ENCODE assay signal across 25 cellular contexts in genomic region chr3:126118591-126118990, GRCh38. TPM values are rescaled to one million over a fixed set of nuclear protein-coding genes. Genes with fewer than 3 reads are reported as not detected.
DNase-seq lines count a peak whose midpoint lies in the region; ATAC-seq, FAIRE-seq and TF ChIP-seq lines count a peak whose summit lies in the region.
"Had no signal": no experiment of that assay in that cellular context is flagged by ENCODE, and none has a peak within 500 bp of the region (broad histone marks: within the 10 kb centered on the region; RNA-seq: fewer than 3 reads in every experiment).

No MANE protein-coding gene starts in this region.

- H3K36me3 ChIP-seq in right lobe of liver: peaks cover 0 to 100% (median 43%) of the 10 kb centered on the region in 4 donors
- H3K36me3 ChIP-seq in HepG2 (replicated peaks in 1 of 2; ENCODE audit: control insufficient read depth in 1 of 2, insufficient read depth in 2 of 2, low read length in 2 of 2): peaks cover 2 to 16% of the 10 kb centered on the region in 2 experiments; a peak in 1 of 5 replicates
- peaks cover 0 to 27% of the 10 kb centered on the region in 2 donors for H3K36me3 ChIP-seq in psoas muscle (ENCODE audit: insufficient read depth in 1 of 2, low read depth in 1 of 2)
- H3K36me3 ChIP-seq: BLaER1 treated with 17β-estradiol and CSF1 and Interleukin-3, amounts not matched to agents 10 nM and 100 nM; MG63; SJSA1 had no signal

- no peaks in the 10 kb centered on the region for H3K4me1 ChIP-seq in right lobe of liver
- no peaks in the 10 kb centered on the region for H3K4me1 ChIP-seq in HepG2 (ENCODE audit: insufficient read depth, low read length)
- H3K4me1 ChIP-seq in psoas muscle: peaks cover 26% of the 10 kb centered on the region
- H3K4me1 ChIP-seq: BLaER1 treated with 17β-estradiol and CSF1 and Interleukin-3, amounts not matched to agents 10 nM and 100 nM; parathyroid adenoma; SJSA1 had no signal

- H4K20me1 ChIP-seq in HepG2 (ENCODE audit: insufficient read depth, low read length): no peaks in the 10 kb centered on the region
- H4K20me1 ChIP-seq: BLaER1 treated with 17β-estradiol and CSF1 and Interleukin-3, amounts not matched to agents 10 nM and 100 nM had no signal

- no peak overlapping the region for H2AFZ ChIP-seq in HepG2 (ENCODE audit: low read length)
- H2AFZ ChIP-seq: parathyroid adenoma had no signal

- intact Hi-C loops in right lobe of liver (cut with DNase I) (no loop called here), HepG2 (cut with micrococcal nuclease; ENCODE audit: unreplicated experiment) (loop anchor here (10.0 kb wide), 1 partner anchor 144 kb away; no protein-coding TSS in a partner anchor), dorsolateral prefrontal cortex (cut with DNase I) (no loop called here), psoas muscle (cut with DNase I) (no loop called here)

- H3K4me3 ChIP-seq in right lobe of liver (no peak overlapping the region), HepG2 (replicated peaks in 1 of 3; ENCODE audit: insufficient read depth in 1 of 3, low read depth in 2 of 3, low read length in 3 of 3) (no peak overlapping the region), dorsolateral prefrontal cortex (no peak overlapping the region), psoas muscle (no peak overlapping the region)
- H3K4me3 ChIP-seq: BLaER1 treated with 17β-estradiol and CSF1 and Interleukin-3, amounts not matched to agents 10 nM and 100 nM; K562; MG63; SJSA1 had no signal

- in situ Hi-C loops in HepG2 (cut with HindIII; ENCODE audit: extremely low pct_ligation_motif_present, low pct_unique_long_range_greater_than_20kb): no loop called here

- H3K9ac ChIP-seq in HepG2 (ENCODE audit: insufficient read depth, low read depth, low read length): no peak overlapping the region
- H3K9ac ChIP-seq: BLaER1 treated with 17β-estradiol and CSF1 and Interleukin-3, amounts not matched to agents 10 nM and 100 nM; parathyroid adenoma had no signal

- no peak for TF ChIP-seq POLR2A in right lobe of liver (IDR thresholded peaks at IDR 0.05)
- no peak for TF ChIP-seq POLR2A in HepG2 (IDR thresholded peaks at IDR 0.05; ENCODE audit: insufficient read depth in 1 of 2, low read depth in 2 of 2, low read length in 2 of 2)

- H3K9me3 ChIP-seq in right lobe of liver (no peaks in the 10 kb centered on the region), HepG2 (ENCODE audit: low read length) (no peaks in the 10 kb centered on the region), psoas muscle (no peaks in the 10 kb centered on the region)
- H3K9me3 ChIP-seq: BLaER1 treated with 17β-estradiol and CSF1 and Interleukin-3, amounts not matched to agents 10 nM and 100 nM; Caco-2; MG63; SJSA1 had no signal

- H3K79me2 ChIP-seq in HepG2 (ENCODE audit: insufficient read depth, low read length): no peaks in the 10 kb centered on the region
- H3K79me2 ChIP-seq: parathyroid adenoma had no signal

- H3K27ac ChIP-seq in right lobe of liver (no peak overlapping the region), HepG2 (ENCODE audit: extremely low read length, insufficient read depth, low read length) (no peak overlapping the region), dorsolateral prefrontal cortex (no peak overlapping the region), psoas muscle (peak overlapping the region; percentile 82)
- H3K27ac ChIP-seq: BLaER1 treated with 17β-estradiol and CSF1 and Interleukin-3, amounts not matched to agents 10 nM and 100 nM; parathyroid adenoma; SJSA1 had no signal

- H3K4me2 ChIP-seq in HepG2 (ENCODE audit: low read depth, low read length): no peak overlapping the region
- H3K4me2 ChIP-seq: BLaER1 treated with 17β-estradiol and CSF1 and Interleukin-3, amounts not matched to agents 10 nM and 100 nM had no signal

- BruUV-seq in HepG2 (replicated peaks; lab: Mats Ljungman, UMichigan): no TSS peak

- TF ChIP-seq CTCF in right lobe of liver (IDR thresholded peaks at IDR 0.05): no peak
- no peak for TF ChIP-seq CTCF in HepG2 (CRISPR knock-in tag; IDR thresholded peaks at IDR 0.05)
- TF ChIP-seq CTCF in dorsolateral prefrontal cortex (IDR thresholded peaks at IDR 0.05 in 54 of 56, conservative IDR thresholded peaks at IDR 0.05 in 2 of 56; ENCODE audit: low read depth in 1 of 56, partially characterized antibody in 56 of 56): no peak
- TF ChIP-seq CTCF in psoas muscle (IDR thresholded peaks at IDR 0.05): no peak

- no peak for ATAC-seq in right lobe of liver
- no peak for ATAC-seq in HepG2
- no peak for ATAC-seq in psoas muscle
- ATAC-seq: K562; naive thymus-derived CD4-positive, alpha-beta T cell had no signal

- H3K27me3 ChIP-seq in right lobe of liver: no peaks in the 10 kb centered on the region
- H3K27me3 ChIP-seq in HepG2 (ENCODE audit: control insufficient read depth in 1 of 2, insufficient read depth in 2 of 2, low read length in 2 of 2): no peaks in the 10 kb centered on the region
- peaks cover 0 to 7% (median 0%) of the 10 kb centered on the region in 45 donors for H3K27me3 ChIP-seq in dorsolateral prefrontal cortex
- no peaks in the 10 kb centered on the region for H3K27me3 ChIP-seq in psoas muscle (ENCODE audit: insufficient read depth in 3 of 3, low read length in 2 of 3)
- H3K27me3 ChIP-seq: BLaER1 treated with 17β-estradiol and CSF1 and Interleukin-3, amounts not matched to agents 10 nM and 100 nM had no signal

- POLR2A ChIA-PET in HepG2 (lab: Yijun Ruan, JAX): no interaction called here

- no peak for FAIRE-seq in HepG2 (lab: Jason Lieb, UNC)
- FAIRE-seq: H1, K562, TTC549 had no signal

- CTCF ChIA-PET in HepG2 (lab: Yijun Ruan, JAX; ENCODE audit: low intra/inter-chr PET ratio, low total read pairs): no interaction called here

- TF ChIP-seq EP300 in HepG2 (IDR thresholded peaks at IDR 0.05; ENCODE audit: low read depth in 2 of 2, low read length in 2 of 2) (no peak), HepG2 (CRISPR knock-in tag; IDR thresholded peaks at IDR 0.05; ENCODE audit: borderline replicate concordance) (no peak)

- WGBS in right lobe of liver (ENCODE audit: insufficient coverage, low coverage, low lambda C conversion rate, missing lambda C conversion rate): 42% methylated on average over 2 of the region's 11 CpGs
- 97% methylated on average over 7 of the region's 11 CpGs for WGBS in HepG2 (ENCODE audit: low lambda C conversion rate)
- 69 to 87% (median 81%) methylated on average over 11 of the region's 11 CpGs for WGBS in psoas muscle, 3 donors

- DNase-seq in right lobe of liver (peak in 2 of 3 donors; percentile 43 to 55), HepG2 (ENCODE audit: low spot score) (no peak), dorsolateral prefrontal cortex (peak in 6 of 10 donors; percentile 2 to 33 (median 12)), psoas muscle (peak in 1 of 2 donors; percentile 22), ureter (ENCODE audit: low spot score) (peak; percentile 36), NCI-H1694 treated with DMSO at 0.1 percent for 48 hours (lab: John Stamatoyannopoulos, UW) (no peak), NCI-H526 treated with DMSO at 0.1 percent for 48 hours (lab: John Stamatoyannopoulos, UW) (no peak), NCI-H446 (lab: John Stamatoyannopoulos, UW) (no peak)
- DNase-seq: activated CD4-positive, alpha-beta T cell treated with anti-CD3 and anti-CD28 coated beads for 1 hour; activated naive CD8-positive, alpha-beta T cell treated with anti-CD3 and anti-CD28 coated beads, Interleukin-2, amount 10 ng/mL, durations not matched to agents 7 days and 5 days; Caco-2; effector CD8-positive, alpha-beta T cell; erythroblast; foreskin fibroblast; immature natural killer cell; MG63; NCI-H524 treated with DMSO at 0.1 percent for 48 hours; T-helper 1 cell had no signal

- no peak for TF ChIP-seq RAD21 in HepG2 (CRISPR knock-in tag; IDR thresholded peaks at IDR 0.05)

TF ChIP-seq in HepG2, 621 proteins besides CTCF, POLR2A, EP300 and RAD21 (continues in another document):
- TF ChIP-seq FLYWCH1 (CRISPR knock-in tag; IDR thresholded peaks at IDR 0.05): no peak
- TF ChIP-seq ZNF10 (CRISPR knock-in tag; IDR thresholded peaks at IDR 0.05; ENCODE audit: borderline replicate concordance, low read depth): no peak

RNA-seq across cellular contexts. Expression of gene SLC41A3, which starts 34.7 kb away (rescaled TPM):
- total RNA-seq in right lobe of liver: 10 to 100 TPM; 12.7 to 29.1 (median 15.9) TPM
- total RNA-seq in HepG2 (2016; rRNA removed; fragmentation: Illumina TruSeq; extraction: Trizol): 16.2 and 26.0 TPM in 2 replicates
- total RNA-seq in HepG2 (2016; cell fraction: cytosol; rRNA removed; fragmentation: Illumina TruSeq; extraction: Trizol; ENCODE audit: low read depth): 13.0 and 13.9 TPM in 2 replicates
- total RNA-seq in HepG2 (2016; cell fraction: insoluble cytoplasmic fraction; rRNA removed; fragmentation: Illumina TruSeq; extraction: Trizol): 14.4 and 25.9 TPM in 2 replicates
- 26.7 and 29.5 TPM in 2 replicates for total RNA-seq in HepG2 (2016; cell fraction: membrane; rRNA removed; fragmentation: Illumina TruSeq; extraction: Trizol)
- total RNA-seq in HepG2 (2016; cell fraction: nucleus; rRNA removed; fragmentation: Illumina TruSeq; extraction: Trizol): 29.5 and 32.0 TPM in 2 replicates
- 71.1 and 86.1 TPM in 2 replicates for polyA plus RNA-seq in HepG2 (2011; rRNA removed)
- 96.6 and 106 TPM in 2 replicates for polyA plus RNA-seq in HepG2 (2011; cell fraction: cytosol; rRNA removed)
- 91.3 and 94.1 TPM in 2 replicates for polyA plus RNA-seq in HepG2 (2011; cell fraction: nucleus; rRNA removed)
- polyA plus RNA-seq in HepG2 (2012): 29.5 and 44.0 TPM in 2 replicates
- 14.8 and 14.9 TPM in 2 replicates for polyA plus RNA-seq in HepG2 (2016; cell fraction: cytosol; fragmentation: Illumina TruSeq; extraction: Trizol; ENCODE audit: low read depth)
- 15.7 and 17.4 TPM in 2 replicates for polyA plus RNA-seq in HepG2 (2016; cell fraction: insoluble cytoplasmic fraction; fragmentation: Illumina TruSeq; extraction: Trizol; ENCODE audit: low read depth)
- 21.4 and 26.3 TPM in 2 replicates for polyA plus RNA-seq in HepG2 (2016; cell fraction: membrane; fragmentation: Illumina TruSeq; extraction: Trizol; ENCODE audit: low read depth)
- polyA plus RNA-seq in HepG2 (2016; cell fraction: nucleus; fragmentation: Illumina TruSeq; extraction: Trizol; ENCODE audit: insufficient read depth, low read depth): 46.8 and 48.2 TPM in 2 replicates
- 115 and 139 TPM in 2 replicates for polyA minus RNA-seq in HepG2 (2011; rRNA and poly(A)+ RNA removed; ENCODE audit: low replicate concordance)
- 31.0 and 41.7 TPM in 2 replicates for polyA minus RNA-seq in HepG2 (2011; cell fraction: cytosol; rRNA and poly(A)+ RNA removed)
- polyA minus RNA-seq in HepG2 (2011; cell fraction: nucleus; rRNA and poly(A)+ RNA removed): 32.1 and 40.2 TPM in 2 replicates
- 100 to 1,000 TPM in 53 of 120 experiments, 10 to 100 TPM in 67; 47.0 to 128 (median 96.7) TPM for total RNA-seq in dorsolateral prefrontal cortex
- total RNA-seq in psoas muscle: 10 to 100 TPM; 37.5 to 58.9 (median 45.3) TPM
- 10 to 100 TPM; 28.7 to 36.9 (median 34.7) TPM for polyA plus RNA-seq in psoas muscle
- total RNA-seq in ureter: 72.0 TPM

Comparison
In these comparisons a context has a peak if more than half of its experiments do, and no peak if none do; other contexts are left out.
1. DNase-seq: peak in right lobe of liver (2 of 3), dorsolateral prefrontal cortex (6 of 10) and ureter (single experiment); none in HepG2 (single experiment), NCI-H1694 treated with DMSO at 0.1 percent for 48 hours (single experiment), NCI-H526 treated with DMSO at 0.1 percent for 48 hours (single experiment) and NCI-H446 (0 of 2).